1 cellular context compared by ENCODE assay signal in genomic region chr17:35742896-35743477, GRCh38.
TF ChIP-seq lines count a peak whose summit lies in the region.

No MANE protein-coding gene starts in this region.

TF ChIP-seq in SK-N-SH, 30 proteins besides CTCF, POLR2A, EP300 and RAD21 (continued from another document):
- no peak for TF ChIP-seq MAX (IDR thresholded peaks at IDR 0.05; ENCODE audit: low read depth)
- no peak for TF ChIP-seq NRF1 (IDR thresholded peaks at IDR 0.05; ENCODE audit: low read depth, low read length)
- no peak for TF ChIP-seq SIN3A (IDR thresholded peaks at IDR 0.05; ENCODE audit: borderline replicate concordance, low read depth, low read length)
- TF ChIP-seq RCOR1 (IDR thresholded peaks at IDR 0.05; ENCODE audit: low read length), result no peak
- TF ChIP-seq IRF3 (IDR thresholded peaks at IDR 0.05; ENCODE audit: low read depth, low read length), result no peak
- no peak for TF ChIP-seq JUND (IDR thresholded peaks at IDR 0.05)
